In the genomic region with DNA sequence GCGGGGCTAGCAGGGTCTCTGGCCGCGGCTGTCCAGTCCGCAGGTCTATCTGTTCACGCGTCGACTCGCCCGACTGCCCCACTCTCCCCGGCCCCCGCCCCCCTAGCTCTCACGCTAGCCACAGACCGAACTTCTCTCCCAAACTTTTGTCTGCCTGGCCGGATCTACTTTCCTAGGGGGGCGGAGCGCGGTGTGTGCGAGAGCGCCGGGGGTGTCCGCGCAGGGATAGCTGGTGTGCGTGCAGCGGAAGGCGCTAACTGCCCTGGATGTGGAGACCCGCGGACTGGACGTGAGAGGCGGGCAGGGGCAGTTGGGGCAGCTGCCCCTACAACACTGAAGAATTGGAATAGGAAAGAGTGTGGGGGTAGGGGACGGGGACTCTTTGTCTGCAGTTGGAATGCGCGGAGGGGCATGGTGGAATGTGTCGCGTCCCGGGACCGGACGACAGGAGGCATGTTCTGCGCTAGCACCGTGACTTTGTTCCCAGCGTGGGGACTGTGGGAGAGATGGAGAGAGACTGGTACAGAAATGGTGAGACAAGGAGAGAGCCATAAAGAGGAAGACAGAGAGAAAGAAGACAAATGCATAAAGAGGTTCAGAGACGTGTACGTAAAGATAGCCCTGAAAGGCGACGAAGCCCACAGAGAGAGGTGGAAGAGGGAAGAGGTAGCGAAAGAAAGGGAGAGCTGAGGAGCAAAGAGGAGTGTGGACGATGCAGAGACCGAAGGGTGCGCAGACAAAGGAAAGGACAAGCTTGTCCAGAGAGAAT, we compare ENCODE assay signal across 1 cellular context.
A peak's percentile ranks its signal among the peaks of the same experiment; 100 is the strongest.
TF ChIP-seq lines count a peak whose summit lies in the region.

A gene (minus strand): TSS at position 75 of the 769 bp plus-strand sequence. CDS start 285 bp downstream, outside the sequence.

TF ChIP-seq in HepG2, 621 proteins besides CTCF, POLR2A, EP300 and RAD21 (continues in another document):
- TF ChIP-seq, protein P1, sequence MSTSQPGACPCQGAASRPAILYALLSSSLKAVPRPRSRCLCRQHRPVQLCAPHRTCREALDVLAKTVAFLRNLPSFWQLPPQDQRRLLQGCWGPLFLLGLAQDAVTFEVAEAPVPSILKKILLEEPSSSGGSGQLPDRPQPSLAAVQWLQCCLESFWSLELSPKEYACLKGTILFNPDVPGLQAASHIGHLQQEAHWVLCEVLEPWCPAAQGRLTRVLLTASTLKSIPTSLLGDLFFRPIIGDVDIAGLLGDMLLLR (CRISPR knock-in tag; IDR thresholded peaks at IDR 0.05), result no peak
- TF ChIP-seq, protein P2, sequence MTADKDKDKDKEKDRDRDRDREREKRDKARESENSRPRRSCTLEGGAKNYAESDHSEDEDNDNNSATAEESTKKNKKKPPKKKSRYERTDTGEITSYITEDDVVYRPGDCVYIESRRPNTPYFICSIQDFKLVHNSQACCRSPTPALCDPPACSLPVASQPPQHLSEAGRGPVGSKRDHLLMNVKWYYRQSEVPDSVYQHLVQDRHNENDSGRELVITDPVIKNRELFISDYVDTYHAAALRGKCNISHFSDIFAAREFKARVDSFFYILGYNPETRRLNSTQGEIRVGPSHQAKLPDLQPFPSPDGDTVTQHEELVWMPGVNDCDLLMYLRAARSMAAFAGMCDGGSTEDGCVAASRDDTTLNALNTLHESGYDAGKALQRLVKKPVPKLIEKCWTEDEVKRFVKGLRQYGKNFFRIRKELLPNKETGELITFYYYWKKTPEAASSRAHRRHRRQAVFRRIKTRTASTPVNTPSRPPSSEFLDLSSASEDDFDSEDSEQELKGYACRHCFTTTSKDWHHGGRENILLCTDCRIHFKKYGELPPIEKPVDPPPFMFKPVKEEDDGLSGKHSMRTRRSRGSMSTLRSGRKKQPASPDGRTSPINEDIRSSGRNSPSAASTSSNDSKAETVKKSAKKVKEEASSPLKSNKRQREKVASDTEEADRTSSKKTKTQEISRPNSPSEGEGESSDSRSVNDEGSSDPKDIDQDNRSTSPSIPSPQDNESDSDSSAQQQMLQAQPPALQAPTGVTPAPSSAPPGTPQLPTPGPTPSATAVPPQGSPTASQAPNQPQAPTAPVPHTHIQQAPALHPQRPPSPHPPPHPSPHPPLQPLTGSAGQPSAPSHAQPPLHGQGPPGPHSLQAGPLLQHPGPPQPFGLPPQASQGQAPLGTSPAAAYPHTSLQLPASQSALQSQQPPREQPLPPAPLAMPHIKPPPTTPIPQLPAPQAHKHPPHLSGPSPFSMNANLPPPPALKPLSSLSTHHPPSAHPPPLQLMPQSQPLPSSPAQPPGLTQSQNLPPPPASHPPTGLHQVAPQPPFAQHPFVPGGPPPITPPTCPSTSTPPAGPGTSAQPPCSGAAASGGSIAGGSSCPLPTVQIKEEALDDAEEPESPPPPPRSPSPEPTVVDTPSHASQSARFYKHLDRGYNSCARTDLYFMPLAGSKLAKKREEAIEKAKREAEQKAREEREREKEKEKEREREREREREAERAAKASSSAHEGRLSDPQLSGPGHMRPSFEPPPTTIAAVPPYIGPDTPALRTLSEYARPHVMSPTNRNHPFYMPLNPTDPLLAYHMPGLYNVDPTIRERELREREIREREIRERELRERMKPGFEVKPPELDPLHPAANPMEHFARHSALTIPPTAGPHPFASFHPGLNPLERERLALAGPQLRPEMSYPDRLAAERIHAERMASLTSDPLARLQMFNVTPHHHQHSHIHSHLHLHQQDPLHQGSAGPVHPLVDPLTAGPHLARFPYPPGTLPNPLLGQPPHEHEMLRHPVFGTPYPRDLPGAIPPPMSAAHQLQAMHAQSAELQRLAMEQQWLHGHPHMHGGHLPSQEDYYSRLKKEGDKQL (CRISPR knock-in tag; IDR thresholded peaks at IDR 0.05; ENCODE audit: low read depth), result peak; percentile 79
- TF ChIP-seq SRF (IDR thresholded peaks at IDR 0.05; ENCODE audit: low read depth, low read length) (peak; percentile 67), ZNF75D (CRISPR knock-in tag; IDR thresholded peaks at IDR 0.05; ENCODE audit: borderline replicate concordance) (no peak), RFXAP (CRISPR knock-in tag; IDR thresholded peaks at IDR 0.05; ENCODE audit: borderline replicate concordance) (no peak), ZNF446 (CRISPR knock-in tag; IDR thresholded peaks at IDR 0.05) (no peak), ZNF891 (CRISPR knock-in tag; IDR thresholded peaks at IDR 0.05) (no peak), GTF3A (CRISPR knock-in tag; conservative IDR thresholded peaks at IDR 0.05) (peak; percentile 94), ZFP36L2 (CRISPR knock-in tag; IDR thresholded peaks at IDR 0.05) (peak; percentile 75; the same call in 1 of the 2 replicates), KDM5B (CRISPR knock-in tag; IDR thresholded peaks at IDR 0.05; ENCODE audit: borderline replicate concordance) (no peak), HIVEP1 (CRISPR knock-in tag; IDR thresholded peaks at IDR 0.05) (no peak), ZNF570 (CRISPR knock-in tag; IDR thresholded peaks at IDR 0.05; ENCODE audit: borderline replicate concordance) (peak; percentile 94; the same call in 1 of the 2 replicates), NR1H2 (CRISPR knock-in tag; IDR thresholded peaks at IDR 0.05; ENCODE audit: borderline replicate concordance, low read depth) (no peak), ZNF841 (CRISPR knock-in tag; IDR thresholded peaks at IDR 0.05; ENCODE audit: borderline replicate concordance) (no peak), CBX5 (CRISPR knock-in tag; IDR thresholded peaks at IDR 0.05; ENCODE audit: borderline replicate concordance) (peak; percentile 93), NCOA2 (CRISPR knock-in tag; IDR thresholded peaks at IDR 0.05) (peak; percentile 85), ZNF24 (IDR thresholded peaks at IDR 0.05) (peak; percentile 91), HNF4G (IDR thresholded peaks at IDR 0.05; ENCODE audit: borderline replicate concordance, low read depth, low read length) (no peak; the same call in 1 of the 2 replicates), HNF4G (CRISPR knock-in tag; IDR thresholded peaks at IDR 0.05; ENCODE audit: borderline replicate concordance, low read depth) (peak; percentile 93), CBX2 (IDR thresholded peaks at IDR 0.05; ENCODE audit: low read depth, low read length) (no peak), CBX2 (CRISPR knock-in tag; IDR thresholded peaks at IDR 0.05; ENCODE audit: low read depth) (no peak)
- TF ChIP-seq, protein P3, sequence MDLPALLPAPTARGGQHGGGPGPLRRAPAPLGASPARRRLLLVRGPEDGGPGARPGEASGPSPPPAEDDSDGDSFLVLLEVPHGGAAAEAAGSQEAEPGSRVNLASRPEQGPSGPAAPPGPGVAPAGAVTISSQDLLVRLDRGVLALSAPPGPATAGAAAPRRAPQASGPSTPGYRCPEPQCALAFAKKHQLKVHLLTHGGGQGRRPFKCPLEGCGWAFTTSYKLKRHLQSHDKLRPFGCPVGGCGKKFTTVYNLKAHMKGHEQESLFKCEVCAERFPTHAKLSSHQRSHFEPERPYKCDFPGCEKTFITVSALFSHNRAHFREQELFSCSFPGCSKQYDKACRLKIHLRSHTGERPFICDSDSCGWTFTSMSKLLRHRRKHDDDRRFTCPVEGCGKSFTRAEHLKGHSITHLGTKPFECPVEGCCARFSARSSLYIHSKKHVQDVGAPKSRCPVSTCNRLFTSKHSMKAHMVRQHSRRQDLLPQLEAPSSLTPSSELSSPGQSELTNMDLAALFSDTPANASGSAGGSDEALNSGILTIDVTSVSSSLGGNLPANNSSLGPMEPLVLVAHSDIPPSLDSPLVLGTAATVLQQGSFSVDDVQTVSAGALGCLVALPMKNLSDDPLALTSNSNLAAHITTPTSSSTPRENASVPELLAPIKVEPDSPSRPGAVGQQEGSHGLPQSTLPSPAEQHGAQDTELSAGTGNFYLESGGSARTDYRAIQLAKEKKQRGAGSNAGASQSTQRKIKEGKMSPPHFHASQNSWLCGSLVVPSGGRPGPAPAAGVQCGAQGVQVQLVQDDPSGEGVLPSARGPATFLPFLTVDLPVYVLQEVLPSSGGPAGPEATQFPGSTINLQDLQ (CRISPR knock-in tag; IDR thresholded peaks at IDR 0.05), result no peak
- TF ChIP-seq, protein P4, sequence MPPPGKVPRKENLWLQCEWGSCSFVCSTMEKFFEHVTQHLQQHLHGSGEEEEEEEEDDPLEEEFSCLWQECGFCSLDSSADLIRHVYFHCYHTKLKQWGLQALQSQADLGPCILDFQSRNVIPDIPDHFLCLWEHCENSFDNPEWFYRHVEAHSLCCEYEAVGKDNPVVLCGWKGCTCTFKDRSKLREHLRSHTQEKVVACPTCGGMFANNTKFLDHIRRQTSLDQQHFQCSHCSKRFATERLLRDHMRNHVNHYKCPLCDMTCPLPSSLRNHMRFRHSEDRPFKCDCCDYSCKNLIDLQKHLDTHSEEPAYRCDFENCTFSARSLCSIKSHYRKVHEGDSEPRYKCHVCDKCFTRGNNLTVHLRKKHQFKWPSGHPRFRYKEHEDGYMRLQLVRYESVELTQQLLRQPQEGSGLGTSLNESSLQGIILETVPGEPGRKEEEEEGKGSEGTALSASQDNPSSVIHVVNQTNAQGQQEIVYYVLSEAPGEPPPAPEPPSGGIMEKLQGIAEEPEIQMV (CRISPR knock-in tag; IDR thresholded peaks at IDR 0.05; ENCODE audit: low read depth), result peak; percentile 98
- TF ChIP-seq, protein P5, sequence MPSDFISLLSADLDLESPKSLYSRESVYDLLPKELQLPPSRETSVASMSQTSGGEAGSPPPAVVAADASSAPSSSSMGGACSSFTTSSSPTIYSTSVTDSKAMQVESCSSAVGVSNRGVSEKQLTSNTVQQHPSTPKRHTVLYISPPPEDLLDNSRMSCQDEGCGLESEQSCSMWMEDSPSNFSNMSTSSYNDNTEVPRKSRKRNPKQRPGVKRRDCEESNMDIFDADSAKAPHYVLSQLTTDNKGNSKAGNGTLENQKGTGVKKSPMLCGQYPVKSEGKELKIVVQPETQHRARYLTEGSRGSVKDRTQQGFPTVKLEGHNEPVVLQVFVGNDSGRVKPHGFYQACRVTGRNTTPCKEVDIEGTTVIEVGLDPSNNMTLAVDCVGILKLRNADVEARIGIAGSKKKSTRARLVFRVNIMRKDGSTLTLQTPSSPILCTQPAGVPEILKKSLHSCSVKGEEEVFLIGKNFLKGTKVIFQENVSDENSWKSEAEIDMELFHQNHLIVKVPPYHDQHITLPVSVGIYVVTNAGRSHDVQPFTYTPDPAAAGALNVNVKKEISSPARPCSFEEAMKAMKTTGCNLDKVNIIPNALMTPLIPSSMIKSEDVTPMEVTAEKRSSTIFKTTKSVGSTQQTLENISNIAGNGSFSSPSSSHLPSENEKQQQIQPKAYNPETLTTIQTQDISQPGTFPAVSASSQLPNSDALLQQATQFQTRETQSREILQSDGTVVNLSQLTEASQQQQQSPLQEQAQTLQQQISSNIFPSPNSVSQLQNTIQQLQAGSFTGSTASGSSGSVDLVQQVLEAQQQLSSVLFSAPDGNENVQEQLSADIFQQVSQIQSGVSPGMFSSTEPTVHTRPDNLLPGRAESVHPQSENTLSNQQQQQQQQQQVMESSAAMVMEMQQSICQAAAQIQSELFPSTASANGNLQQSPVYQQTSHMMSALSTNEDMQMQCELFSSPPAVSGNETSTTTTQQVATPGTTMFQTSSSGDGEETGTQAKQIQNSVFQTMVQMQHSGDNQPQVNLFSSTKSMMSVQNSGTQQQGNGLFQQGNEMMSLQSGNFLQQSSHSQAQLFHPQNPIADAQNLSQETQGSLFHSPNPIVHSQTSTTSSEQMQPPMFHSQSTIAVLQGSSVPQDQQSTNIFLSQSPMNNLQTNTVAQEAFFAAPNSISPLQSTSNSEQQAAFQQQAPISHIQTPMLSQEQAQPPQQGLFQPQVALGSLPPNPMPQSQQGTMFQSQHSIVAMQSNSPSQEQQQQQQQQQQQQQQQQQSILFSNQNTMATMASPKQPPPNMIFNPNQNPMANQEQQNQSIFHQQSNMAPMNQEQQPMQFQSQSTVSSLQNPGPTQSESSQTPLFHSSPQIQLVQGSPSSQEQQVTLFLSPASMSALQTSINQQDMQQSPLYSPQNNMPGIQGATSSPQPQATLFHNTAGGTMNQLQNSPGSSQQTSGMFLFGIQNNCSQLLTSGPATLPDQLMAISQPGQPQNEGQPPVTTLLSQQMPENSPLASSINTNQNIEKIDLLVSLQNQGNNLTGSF (CRISPR knock-in tag; IDR thresholded peaks at IDR 0.05), result no peak
- TF ChIP-seq, protein P6, sequence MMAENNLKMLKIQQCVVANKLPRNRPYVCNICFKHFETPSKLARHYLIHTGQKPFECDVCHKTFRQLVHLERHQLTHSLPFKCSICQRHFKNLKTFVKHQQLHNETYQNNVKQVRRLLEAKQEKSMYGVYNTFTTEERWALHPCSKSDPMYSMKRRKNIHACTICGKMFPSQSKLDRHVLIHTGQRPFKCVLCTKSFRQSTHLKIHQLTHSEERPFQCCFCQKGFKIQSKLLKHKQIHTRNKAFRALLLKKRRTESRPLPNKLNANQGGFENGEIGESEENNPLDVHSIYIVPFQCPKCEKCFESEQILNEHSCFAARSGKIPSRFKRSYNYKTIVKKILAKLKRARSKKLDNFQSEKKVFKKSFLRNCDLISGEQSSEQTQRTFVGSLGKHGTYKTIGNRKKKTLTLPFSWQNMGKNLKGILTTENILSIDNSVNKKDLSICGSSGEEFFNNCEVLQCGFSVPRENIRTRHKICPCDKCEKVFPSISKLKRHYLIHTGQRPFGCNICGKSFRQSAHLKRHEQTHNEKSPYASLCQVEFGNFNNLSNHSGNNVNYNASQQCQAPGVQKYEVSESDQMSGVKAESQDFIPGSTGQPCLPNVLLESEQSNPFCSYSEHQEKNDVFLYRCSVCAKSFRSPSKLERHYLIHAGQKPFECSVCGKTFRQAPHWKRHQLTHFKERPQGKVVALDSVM (CRISPR knock-in tag; IDR thresholded peaks at IDR 0.05), result no peak
- TF ChIP-seq, protein P7, sequence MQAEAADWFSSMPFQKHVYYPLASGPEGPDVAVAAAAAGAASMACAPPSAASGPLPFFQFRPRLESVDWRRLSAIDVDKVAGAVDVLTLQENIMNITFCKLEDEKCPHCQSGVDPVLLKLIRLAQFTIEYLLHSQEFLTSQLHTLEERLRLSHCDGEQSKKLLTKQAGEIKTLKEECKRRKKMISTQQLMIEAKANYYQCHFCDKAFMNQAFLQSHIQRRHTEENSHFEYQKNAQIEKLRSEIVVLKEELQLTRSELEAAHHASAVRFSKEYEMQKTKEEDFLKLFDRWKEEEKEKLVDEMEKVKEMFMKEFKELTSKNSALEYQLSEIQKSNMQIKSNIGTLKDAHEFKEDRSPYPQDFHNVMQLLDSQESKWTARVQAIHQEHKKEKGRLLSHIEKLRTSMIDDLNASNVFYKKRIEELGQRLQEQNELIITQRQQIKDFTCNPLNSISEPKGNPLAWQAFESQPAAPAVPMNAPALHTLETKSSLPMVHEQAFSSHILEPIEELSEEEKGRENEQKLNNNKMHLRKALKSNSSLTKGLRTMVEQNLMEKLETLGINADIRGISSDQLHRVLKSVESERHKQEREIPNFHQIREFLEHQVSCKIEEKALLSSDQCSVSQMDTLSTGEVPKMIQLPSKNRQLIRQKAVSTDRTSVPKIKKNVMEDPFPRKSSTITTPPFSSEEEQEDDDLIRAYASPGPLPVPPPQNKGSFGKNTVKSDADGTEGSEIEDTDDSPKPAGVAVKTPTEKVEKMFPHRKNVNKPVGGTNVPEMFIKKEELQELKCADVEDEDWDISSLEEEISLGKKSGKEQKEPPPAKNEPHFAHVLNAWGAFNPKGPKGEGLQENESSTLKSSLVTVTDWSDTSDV (CRISPR knock-in tag; IDR thresholded peaks at IDR 0.05), result no peak
- TF ChIP-seq, protein P8, sequence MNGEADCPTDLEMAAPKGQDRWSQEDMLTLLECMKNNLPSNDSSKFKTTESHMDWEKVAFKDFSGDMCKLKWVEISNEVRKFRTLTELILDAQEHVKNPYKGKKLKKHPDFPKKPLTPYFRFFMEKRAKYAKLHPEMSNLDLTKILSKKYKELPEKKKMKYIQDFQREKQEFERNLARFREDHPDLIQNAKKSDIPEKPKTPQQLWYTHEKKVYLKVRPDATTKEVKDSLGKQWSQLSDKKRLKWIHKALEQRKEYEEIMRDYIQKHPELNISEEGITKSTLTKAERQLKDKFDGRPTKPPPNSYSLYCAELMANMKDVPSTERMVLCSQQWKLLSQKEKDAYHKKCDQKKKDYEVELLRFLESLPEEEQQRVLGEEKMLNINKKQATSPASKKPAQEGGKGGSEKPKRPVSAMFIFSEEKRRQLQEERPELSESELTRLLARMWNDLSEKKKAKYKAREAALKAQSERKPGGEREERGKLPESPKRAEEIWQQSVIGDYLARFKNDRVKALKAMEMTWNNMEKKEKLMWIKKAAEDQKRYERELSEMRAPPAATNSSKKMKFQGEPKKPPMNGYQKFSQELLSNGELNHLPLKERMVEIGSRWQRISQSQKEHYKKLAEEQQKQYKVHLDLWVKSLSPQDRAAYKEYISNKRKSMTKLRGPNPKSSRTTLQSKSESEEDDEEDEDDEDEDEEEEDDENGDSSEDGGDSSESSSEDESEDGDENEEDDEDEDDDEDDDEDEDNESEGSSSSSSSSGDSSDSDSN (CRISPR knock-in tag; IDR thresholded peaks at IDR 0.05), result peak; percentile 99
